ENCODE assay signal across 8 cellular contexts in genomic region chrX:2608638-2609430, GRCh38.
DNase-seq lines count a peak whose midpoint lies in the region; ATAC-seq and TF ChIP-seq lines count a peak whose summit lies in the region.

No MANE protein-coding gene starts in this region.

- ATAC-seq in GM18508 (IDR thresholded peaks at IDR 0.05; ENCODE audit: insufficient read depth, unreplicated experiment) (peak; percentile 45), HG02943 (IDR thresholded peaks at IDR 0.05; ENCODE audit: low read depth, unreplicated experiment) (peak; percentile 90)

- H3K27ac ChIP-seq in brain microvascular endothelial cell = peak overlapping the region; percentile 5

- no peak for TF ChIP-seq CTCF in brain microvascular endothelial cell (IDR thresholded peaks at IDR 0.05; ENCODE audit: low read depth, low read length, missing control alignments)

- in situ Hi-C loops in brain microvascular endothelial cell (cut with HindIII; ENCODE audit: low pct_ligation_motif_present, low sequenced_read_pairs) = no loop called here

- H3K27me3 ChIP-seq in brain microvascular endothelial cell (replicated peaks) = no peaks in the 10 kb centered on the region

- peak; percentile 45 for DNase-seq in SK-N-DZ (ENCODE audit: low spot score)
- DNase-seq in brain microvascular endothelial cell = peak; percentile 65
- DNase-seq in iris pigment epithelial cell (ENCODE audit: low read depth) = peak; percentile 86
- DNase-seq in stimulated activated CD4-positive, alpha-beta T cell treated with anti-CD3 and anti-CD28 coated beads, Interleukin-15, amount 100 ng/mL, for 48 hours (ENCODE audit: low read depth in 2 of 2) = peak; percentile 77 to 87
- DNase-seq in NCI-H524 treated with DMSO at 0.1 percent for 48 hours (lab: John Stamatoyannopoulos, UW) = no peak
- no peak for DNase-seq in NCI-H526 treated with DMSO at 0.1 percent for 48 hours (lab: John Stamatoyannopoulos, UW)

- H3K4me3 ChIP-seq in brain microvascular endothelial cell (ENCODE audit: low read depth, low read length) = peak overlapping the region; percentile 72

- H3K36me3 ChIP-seq in brain microvascular endothelial cell (replicated peaks) = no peaks in the 10 kb centered on the region

Comparison
In these comparisons a context has a peak if more than half of its experiments do, and no peak if none do; other contexts are left out.
1. DNase-seq: peak in SK-N-DZ (single experiment), brain microvascular endothelial cell (single experiment), iris pigment epithelial cell (single experiment) and stimulated activated CD4-positive, alpha-beta T cell treated with anti-CD3 and anti-CD28 coated beads, Interleukin-15, amount 100 ng/mL, for 48 hours (2 of 2); none in NCI-H524 treated with DMSO at 0.1 percent for 48 hours (single experiment) and NCI-H526 treated with DMSO at 0.1 percent for 48 hours (single experiment).